11 cellular contexts compared by ENCODE assay signal in genomic region chr2:132009874-132010521, GRCh38.
DNase-seq lines count a peak whose midpoint lies in the region; ATAC-seq and TF ChIP-seq lines count a peak whose summit lies in the region.
"Had no signal": no experiment of that assay in that cellular context is flagged by ENCODE, and none has a peak within 500 bp of the region (broad histone marks: within the 10 kb centered on the region; RNA-seq: fewer than 3 reads in every experiment).

No MANE protein-coding gene starts in this region.

- DNase-seq in EH (ENCODE audit: low read depth) (peak; percentile 1), NCI-H69 (lab: John Stamatoyannopoulos, UW) (peak; percentile 0), esophagus muscularis mucosa (ENCODE audit: extremely low spot score) (no peak), NCI-H1436 (lab: John Stamatoyannopoulos, UW) (no peak), lower leg skin (ENCODE audit: low spot score in 2 of 2) (no peak)
- DNase-seq: activated CD4-positive, CD25-positive, alpha-beta regulatory T cell; NCI-H187 treated with DMSO at 0.1 percent for 48 hours had no signal

- no peaks in the 10 kb centered on the region for H3K9me3 ChIP-seq in esophagus muscularis mucosa
- no peaks in the 10 kb centered on the region for H3K9me3 ChIP-seq in parathyroid adenoma (ENCODE audit: control insufficient read depth, low read length)

- peaks cover 0 to 11% (median 8%) of the 10 kb centered on the region in 4 donors for H3K4me1 ChIP-seq in esophagus muscularis mucosa
- H3K4me1 ChIP-seq in parathyroid adenoma, result no peaks in the 10 kb centered on the region

- ATAC-seq in GM18909 (IDR thresholded peaks at IDR 0.05; ENCODE audit: poor library complexity, unreplicated experiment), result no peak
- no peak for ATAC-seq in HG02610 (IDR thresholded peaks at IDR 0.05; ENCODE audit: unreplicated experiment)
- ATAC-seq: HCT116 had no signal

- peak overlapping the region; percentile 50 for H2AFZ ChIP-seq in parathyroid adenoma

- peak overlapping the region; percentile 41 to 47 (median 44) for H3K4me3 ChIP-seq in esophagus muscularis mucosa
- peak overlapping the region; percentile 22 for H3K4me3 ChIP-seq in parathyroid adenoma (ENCODE audit: low read depth, low read length)
- H3K4me3 ChIP-seq in lower leg skin (ENCODE audit: low read depth, poor library complexity, severe bottlenecking), result no peak overlapping the region

- 3% methylated on average over 54 of the region's 56 CpGs for WGBS in esophagus muscularis mucosa
- WGBS in lower leg skin, 2 donors, result 3% methylated on average over 56 of the region's 56 CpGs

- H3K36me3 ChIP-seq in esophagus muscularis mucosa, result no peaks in the 10 kb centered on the region
- H3K36me3 ChIP-seq in parathyroid adenoma (ENCODE audit: control insufficient read depth, insufficient read depth, low read length), result no peaks in the 10 kb centered on the region

- no peak overlapping the region for H3K9ac ChIP-seq in parathyroid adenoma

- intact Hi-C loops in esophagus muscularis mucosa (cut with DNase I), result no loop called here
- intact Hi-C loops in lower leg skin (cut with DNase I; ENCODE audit: low total_unique reads), result no loop called here

- peak overlapping the region; percentile 58 for H3K4me2 ChIP-seq in parathyroid adenoma (ENCODE audit: low read length)

- H3K27me3 ChIP-seq in esophagus muscularis mucosa (peaks cover 0 to 26% (median 13%) of the 10 kb centered on the region in 4 donors), parathyroid adenoma (ENCODE audit: control insufficient read depth, insufficient read depth, low read length) (no peaks in the 10 kb centered on the region)

- H3K79me2 ChIP-seq in parathyroid adenoma, result no peaks in the 10 kb centered on the region

- no peak for TF ChIP-seq EP300 in esophagus muscularis mucosa (IDR thresholded peaks at IDR 0.05)

- no peak overlapping the region for H3K27ac ChIP-seq in esophagus muscularis mucosa (replicated peaks in 1 of 4)
- no peak overlapping the region for H3K27ac ChIP-seq in parathyroid adenoma

- TF ChIP-seq CTCF in esophagus muscularis mucosa (IDR thresholded peaks at IDR 0.05) (no peak), parathyroid adenoma (IDR thresholded peaks at IDR 0.05) (no peak), lower leg skin (IDR thresholded peaks at IDR 0.05) (no peak)

- no peak for TF ChIP-seq POLR2A in esophagus muscularis mucosa (IDR thresholded peaks at IDR 0.05; ENCODE audit: low read depth)
- TF ChIP-seq POLR2A in lower leg skin (IDR thresholded peaks at IDR 0.05), result no peak

Comparison
In these comparisons a context has a peak if more than half of its experiments do, and no peak if none do; other contexts are left out.
1. DNase-seq: peak in EH (single experiment) and NCI-H69 (single experiment); none in esophagus muscularis mucosa (single experiment), NCI-H1436 (single experiment) and lower leg skin (0 of 2).